ENCODE assay signal across 21 cellular contexts in the genomic region with DNA sequence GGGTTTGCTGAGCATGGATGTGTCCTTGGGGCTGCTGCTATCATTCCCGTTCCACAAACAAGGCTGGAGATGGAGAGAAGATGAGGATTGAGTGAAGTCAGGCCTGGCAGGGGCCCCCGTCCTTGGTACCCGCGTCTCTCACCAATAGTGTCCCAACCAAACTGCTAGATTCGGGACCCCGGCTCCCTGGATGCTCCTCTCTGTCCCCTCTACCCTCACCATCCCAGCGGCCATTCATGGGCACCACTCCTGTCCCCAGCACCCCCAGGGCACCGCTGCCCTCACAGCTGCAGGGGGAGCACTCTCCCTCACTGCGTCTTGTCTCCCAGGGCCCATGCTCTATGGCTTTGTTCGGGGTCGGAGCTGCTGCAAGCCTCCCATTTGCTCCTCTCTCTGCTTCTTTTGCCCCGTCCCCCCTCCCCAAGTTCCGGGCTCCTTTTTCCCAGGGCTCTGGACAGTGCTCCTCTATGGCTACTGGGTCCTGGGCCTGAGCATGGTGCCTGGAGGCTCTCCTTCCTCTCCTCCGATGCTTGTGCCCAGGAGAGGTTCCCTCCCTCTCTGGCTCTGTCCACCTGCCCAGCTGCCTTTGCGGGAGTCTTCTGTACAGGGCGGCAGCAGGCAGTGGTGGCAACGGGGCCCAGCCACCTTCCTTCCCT.
"Had no signal": no experiment of that assay in that cellular context is flagged by ENCODE, and none has a peak within 500 bp of the region (broad histone marks: within the 10 kb centered on the region; RNA-seq: fewer than 3 reads in every experiment).

No MANE protein-coding gene starts in this region.

- DNase-seq: activated CD4-positive, alpha-beta T cell treated with anti-CD3 and anti-CD28 coated beads, Interleukin-2, amount 10 ng/mL, durations not matched to agents 24 days and 14 days; activated CD4-positive, CD25-positive, alpha-beta regulatory T cell; activated CD8-positive, alpha-beta T cell treated with anti-CD3 and anti-CD28 coated beads, Interleukin-2, amount 10 ng/mL, durations not matched to agents 7 days and 5 days; activated naive CD4-positive, alpha-beta T cell treated with anti-CD3 and anti-CD28 coated beads for 36 hours; activated T-cell treated with anti-CD3 and anti-CD28 coated beads, Interleukin-2, amount 50 U/mL, for 24 hours; body of pancreas; caudate nucleus; erythroblast; gastrocnemius medialis; kidney; nucleus accumbens; retina; stimulated activated CD4-positive, alpha-beta T cell treated with anti-CD3 and anti-CD28 coated beads, Interleukin-2, amount 100 ng/mL, for 24 hours; stimulated activated naive CD4-positive, alpha-beta T cell treated with Interleukin-2 at 50 U/mL for 16 hours; thyroid gland had no signal

- H3K9me3 Mint-ChIP-seq: activated T-cell treated with anti-CD3 and anti-CD28 coated beads, Interleukin-2, amount 50 U/mL, for 24 hours; natural killer cell treated with Interleukin-12 subunit alpha and Interleukin-12 subunit beta and Interleukin-15 and Interleukin-18, amount 100 ng/mL, for 72 hours had no signal

- H3K27ac ChIP-seq: body of pancreas, gastrocnemius medialis, thyroid gland had no signal

- H3K36me3 ChIP-seq: gastrocnemius medialis, thyroid gland had no signal

- H3K27ac Mint-ChIP-seq: activated CD4-positive, alpha-beta T cell treated with anti-CD3 and anti-CD28 coated beads, Interleukin-2, amount 10 ng/mL, durations not matched to agents 24 days and 14 days; activated CD8-positive, alpha-beta T cell treated with anti-CD3 and anti-CD28 coated beads, Interleukin-2, amount 10 ng/mL, durations not matched to agents 7 days and 5 days; activated naive CD4-positive, alpha-beta T cell treated with anti-CD3 and anti-CD28 coated beads for 36 hours; activated T-cell treated with anti-CD3 and anti-CD28 coated beads, Interleukin-2, amount 50 U/mL, for 24 hours; activated T-helper 2 cell treated with anti-CD3 and anti-CD28 coated beads, Interferon-gamma antibody, Interleukin-2, Interleukin-4, amounts not matched to agents 10 μg/mL and 5 μg/mL and 100 μg/mL, durations not matched to agents 14 hours and 24 hours and 36 hours; mesothelial cell of epicardium; natural killer cell treated with Interleukin-12 subunit alpha and Interleukin-12 subunit beta and Interleukin-15 and Interleukin-18, amount 100 ng/mL, for 72 hours had no signal

- H3K4me3 ChIP-seq: body of pancreas, gastrocnemius medialis, lung, thyroid gland had no signal

- H3K4me1 Mint-ChIP-seq: activated CD4-positive, alpha-beta T cell treated with anti-CD3 and anti-CD28 coated beads, Interleukin-2, amount 10 ng/mL, durations not matched to agents 24 days and 14 days; mesothelial cell of epicardium had no signal

- H3K9me3 ChIP-seq: body of pancreas, gastrocnemius medialis, thyroid gland had no signal

- FAIRE-seq: colon, kidney had no signal

- H3K36me3 Mint-ChIP-seq: mesothelial cell of epicardium; natural killer cell treated with Interleukin-12 subunit alpha and Interleukin-12 subunit beta and Interleukin-15 and Interleukin-18, amount 100 ng/mL, for 72 hours had no signal

- H3K4me3 Mint-ChIP-seq: activated CD4-positive, alpha-beta T cell treated with anti-CD3 and anti-CD28 coated beads, Interleukin-2, amount 10 ng/mL, durations not matched to agents 24 days and 14 days; activated CD8-positive, alpha-beta T cell treated with anti-CD3 and anti-CD28 coated beads, Interleukin-2, amount 10 ng/mL, durations not matched to agents 7 days and 5 days; activated naive CD4-positive, alpha-beta T cell treated with anti-CD3 and anti-CD28 coated beads for 36 hours; activated T-cell treated with anti-CD3 and anti-CD28 coated beads, Interleukin-2, amount 50 U/mL, for 24 hours; mesothelial cell of epicardium; natural killer cell treated with Interleukin-12 subunit alpha and Interleukin-12 subunit beta and Interleukin-15 and Interleukin-18, amount 100 ng/mL, for 72 hours had no signal

- H3K4me1 ChIP-seq: body of pancreas, gastrocnemius medialis, thyroid gland had no signal

- ATAC-seq: activated CD8-positive, alpha-beta T cell treated with anti-CD3 and anti-CD28 coated beads, Interleukin-2, amount 10 ng/mL, durations not matched to agents 7 days and 5 days; body of pancreas; gastrocnemius medialis; left lobe of liver had no signal

- H3K27me3 ChIP-seq: thyroid gland had no signal
